ENCODE assay signal across 8 cellular contexts in the genomic region with DNA sequence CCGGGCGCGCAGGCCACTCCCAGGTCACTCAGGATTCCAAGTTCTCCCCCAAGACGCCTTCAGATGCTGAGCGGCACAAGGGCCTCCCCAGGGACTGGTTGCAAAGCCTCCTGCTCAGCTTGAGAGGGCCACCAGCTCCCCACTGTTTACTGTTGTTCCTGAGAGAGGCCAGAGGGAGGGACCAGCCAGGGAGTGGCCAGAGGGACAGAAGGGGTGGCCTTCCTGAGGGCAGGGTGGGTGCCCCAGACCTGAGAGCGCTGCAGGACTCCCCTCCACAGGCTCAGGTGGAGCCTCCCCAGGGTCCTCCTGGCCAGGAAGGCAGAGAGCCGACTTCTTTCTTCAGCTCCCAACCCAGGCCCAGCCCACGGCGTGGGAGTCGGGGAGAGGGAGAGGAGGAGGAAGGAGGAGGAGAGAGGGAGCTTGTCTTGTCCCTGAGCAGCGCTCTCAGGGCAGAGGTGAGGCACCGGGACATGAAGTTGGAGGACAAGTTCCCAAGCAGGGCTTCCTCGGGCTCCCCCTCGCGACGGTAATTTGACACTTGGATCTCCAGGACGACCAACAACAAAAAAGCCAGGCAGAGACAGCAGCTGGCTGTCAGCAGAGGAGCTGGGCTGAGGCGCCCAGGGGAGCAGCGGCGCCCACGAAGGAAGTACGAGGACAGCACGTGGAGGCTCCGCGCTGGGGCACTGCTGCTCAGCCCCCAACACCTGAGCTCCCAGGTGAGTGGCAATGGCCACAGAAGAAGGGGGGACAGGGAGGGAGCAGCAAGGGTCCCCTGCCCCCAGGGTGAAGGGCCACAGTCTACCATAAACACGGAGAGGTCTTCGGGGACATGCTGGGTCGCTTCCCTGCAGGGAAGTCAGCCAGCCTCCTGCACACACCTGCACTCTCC. TPM values are rescaled to one million over a fixed set of nuclear protein-coding genes. Genes with fewer than 3 reads are reported as not detected.
DNase-seq lines count a peak whose midpoint lies in the region; ATAC-seq and TF ChIP-seq lines count a peak whose summit lies in the region.

No MANE protein-coding gene starts in this region.

- H3K36me3 Mint-ChIP-seq in activated CD8-positive, alpha-beta memory T cell treated with anti-CD3 and anti-CD28 coated beads, Interleukin-2, amount 10 ng/mL, durations not matched to agents 7 days and 5 days, result no peaks in the 10 kb centered on the region

- H3K4me1 ChIP-seq in mesodermal cell (ENCODE audit: control insufficient read depth, insufficient read depth, low read length, poor library complexity, severe bottlenecking), result peaks cover 16% of the 10 kb centered on the region

- H3K27me3 Mint-ChIP-seq in activated CD8-positive, alpha-beta memory T cell treated with anti-CD3 and anti-CD28 coated beads, Interleukin-2, amount 10 ng/mL, durations not matched to agents 7 days and 5 days, result no peaks in the 10 kb centered on the region

- peak; percentile 86 for TF ChIP-seq CTCF in BJ (IDR thresholded peaks at IDR 0.05; ENCODE audit: insufficient read depth, low read depth, low read length)

- H3K27ac Mint-ChIP-seq in activated CD8-positive, alpha-beta memory T cell treated with anti-CD3 and anti-CD28 coated beads, Interleukin-2, amount 10 ng/mL, durations not matched to agents 7 days and 5 days, result peak overlapping the region; percentile 9

- POLR2A ChIA-PET in BJ (lab: Charles Lee), result no interaction called here

- H3K4me3 ChIP-seq in BJ (ENCODE audit: low read depth, low read length), result no peak overlapping the region
- no peak overlapping the region for H3K4me3 ChIP-seq in mesodermal cell (ENCODE audit: extremely low read depth, insufficient read depth, low read length, poor library complexity, severe bottlenecking)

- DNase-seq in BJ (ENCODE audit: low read depth) (peak; percentile 64), NCI-H69 (lab: John Stamatoyannopoulos, UW) (peak; percentile 97), epidermal melanocyte (ENCODE audit: insufficient read length, low spot score) (peak; percentile 93)
- DNase-seq in activated CD8-positive, alpha-beta memory T cell treated with anti-CD3 and anti-CD28 coated beads, Interleukin-2, amount 10 ng/mL, durations not matched to agents 7 days and 5 days, result peak; percentile 64
- peak; percentile 58 for DNase-seq in stimulated activated CD8-positive, alpha-beta memory T cell treated with anti-CD3 and anti-CD28 coated beads, Interleukin-4, amount 100 ng/mL, for 48 hours

- peak; percentile 47 for ATAC-seq in HG03354 (IDR thresholded peaks at IDR 0.05; ENCODE audit: poor library complexity, severe bottlenecking, unreplicated experiment)
- ATAC-seq in activated CD8-positive, alpha-beta memory T cell treated with anti-CD3 and anti-CD28 coated beads, Interleukin-2, amount 10 ng/mL, durations not matched to agents 7 days and 5 days, result peak; percentile 32
- ATAC-seq in GM19452 (IDR thresholded peaks at IDR 0.05; ENCODE audit: unreplicated experiment), result no peak

- 9 to 25% methylated on average over 19 to 28 of the region's 28 CpGs for WGBS in mesodermal cell (ENCODE audit: insufficient coverage in 2 of 2), 2 experiments

- peaks cover 15% of the 10 kb centered on the region for H3K36me3 ChIP-seq in BJ (ENCODE audit: control insufficient read depth, insufficient read depth, low read length)
- peaks cover 13% of the 10 kb centered on the region for H3K36me3 ChIP-seq in mesodermal cell (ENCODE audit: control insufficient read depth, insufficient read depth, low read length)

- no peaks in the 10 kb centered on the region for H3K4me1 Mint-ChIP-seq in activated CD8-positive, alpha-beta memory T cell treated with anti-CD3 and anti-CD28 coated beads, Interleukin-2, amount 10 ng/mL, durations not matched to agents 7 days and 5 days

- no peaks in the 10 kb centered on the region for H3K9me3 Mint-ChIP-seq in activated CD8-positive, alpha-beta memory T cell treated with anti-CD3 and anti-CD28 coated beads, Interleukin-2, amount 10 ng/mL, durations not matched to agents 7 days and 5 days (ENCODE audit: low read depth)

- H3K27ac ChIP-seq in mesodermal cell (ENCODE audit: low read depth, low read length, severe bottlenecking), result peak overlapping the region; percentile 85

- H3K4me3 Mint-ChIP-seq in activated CD8-positive, alpha-beta memory T cell treated with anti-CD3 and anti-CD28 coated beads, Interleukin-2, amount 10 ng/mL, durations not matched to agents 7 days and 5 days, result no peak overlapping the region

- H3K27me3 ChIP-seq in BJ (ENCODE audit: control insufficient read depth, insufficient read depth, low read length), result no peaks in the 10 kb centered on the region

- no peaks in the 10 kb centered on the region for H3K9me3 ChIP-seq in mesodermal cell (ENCODE audit: control insufficient read depth, low read length)

- CTCF ChIA-PET in BJ (lab: Yijun Ruan, JAX), result interaction anchor here (0.5 to 21.7 kb wide), 51 partner anchors 9 to 797 kb away, joined by 3 to 502 read pairs (median 6); a partner anchor contains a TSS
- CTCF ChIA-PET in activated CD8-positive, alpha-beta memory T cell treated with anti-CD3 and anti-CD28 coated beads, Interleukin-2, amount 10 ng/mL, durations not matched to agents 7 days and 5 days (lab: Charles Lee), result interaction anchor here (0.5 to 7.9 kb wide), 64 partner anchors 8 to 787 kb away, joined by 3 to 218 read pairs (median 5); a partner anchor contains a TSS

RNA-seq across cellular contexts. Expression of a gene that starts 0.5 kb away (rescaled TPM):
- 0.10 TPM in 1 of 2 replicates, not detected in the other for polyA plus RNA-seq in BJ (2011; rRNA removed)
- not detected in 2 replicates for polyA minus RNA-seq in BJ (2011; rRNA and poly(A)+ RNA removed)
- under 1 TPM in 1 of 2 experiments, not detected in 1; 0.15 TPM for total RNA-seq in activated CD8-positive, alpha-beta memory T cell treated with anti-CD3 and anti-CD28 coated beads, Interleukin-2, amount 10 ng/mL, durations not matched to agents 7 days and 5 days
- polyA plus RNA-seq in mesodermal cell (2013, experiment 1 of 2), result not detected
- not detected for polyA plus RNA-seq in mesodermal cell (2013, experiment 2 of 2)

RNA-seq across cellular contexts. Expression of a gene that starts 33.2 kb away (rescaled TPM):
- polyA plus RNA-seq in BJ (2011; rRNA removed), result 8.2 and 14.2 TPM in 2 replicates
- 18.0 and 20.9 TPM in 2 replicates for polyA minus RNA-seq in BJ (2011; rRNA and poly(A)+ RNA removed)
- total RNA-seq in activated CD8-positive, alpha-beta memory T cell treated with anti-CD3 and anti-CD28 coated beads, Interleukin-2, amount 10 ng/mL, durations not matched to agents 7 days and 5 days, result 10 to 100 TPM; 35.5 to 46.2 TPM
- polyA plus RNA-seq in mesodermal cell (2013, experiment 1 of 2), result 31.4 TPM
- 27.7 TPM for polyA plus RNA-seq in mesodermal cell (2013, experiment 2 of 2)

RNA-seq across cellular contexts. Expression of a gene that starts 33.4 kb away (rescaled TPM):
- 65.3 and 84.8 TPM in 2 replicates for polyA plus RNA-seq in BJ (2011; rRNA removed)
- 38.8 and 55.7 TPM in 2 replicates for polyA minus RNA-seq in BJ (2011; rRNA and poly(A)+ RNA removed)
- total RNA-seq in activated CD8-positive, alpha-beta memory T cell treated with anti-CD3 and anti-CD28 coated beads, Interleukin-2, amount 10 ng/mL, durations not matched to agents 7 days and 5 days, result 100 to 1,000 TPM in 1 of 2 experiments, 10 to 100 TPM in 1; 100.0 to 106 TPM
- polyA plus RNA-seq in mesodermal cell (2013, experiment 1 of 2), result 95.8 TPM
- polyA plus RNA-seq in mesodermal cell (2013, experiment 2 of 2), result 91.9 TPM

RNA-seq across cellular contexts. Expression of a gene that starts 46.1 kb away (rescaled TPM):
- polyA plus RNA-seq in BJ (2011; rRNA removed), result 0.72 and 1.3 TPM in 2 replicates
- 2.6 and 5.5 TPM in 2 replicates for polyA minus RNA-seq in BJ (2011; rRNA and poly(A)+ RNA removed)
- total RNA-seq in activated CD8-positive, alpha-beta memory T cell treated with anti-CD3 and anti-CD28 coated beads, Interleukin-2, amount 10 ng/mL, durations not matched to agents 7 days and 5 days, result 10 to 100 TPM; 12.4 to 25.6 TPM
- 35.3 TPM for polyA plus RNA-seq in mesodermal cell (2013, experiment 1 of 2)
- 28.7 TPM for polyA plus RNA-seq in mesodermal cell (2013, experiment 2 of 2)
